In genomic region chr2:186639939-186640338, GRCh38 we compare ENCODE assay signal across 11 cellular contexts. TPM values are rescaled to one million over a fixed set of nuclear protein-coding genes. Genes with fewer than 3 reads are reported as not detected.
DNase-seq lines count a peak whose midpoint lies in the region; ATAC-seq and TF ChIP-seq lines count a peak whose summit lies in the region.
"Had no signal": no experiment of that assay in that cellular context is flagged by ENCODE, and none has a peak within 500 bp of the region (broad histone marks: within the 10 kb centered on the region; RNA-seq: fewer than 3 reads in every experiment).

No MANE protein-coding gene starts in this region.

- peak overlapping the region; percentile 15; the same call in 1 of the 2 replicates for H3K4me2 ChIP-seq in MM.1S (ENCODE audit: low read depth, low read length)
- no peak overlapping the region for H3K4me2 ChIP-seq in mesendoderm (ENCODE audit: low read length)

- H3K23ac ChIP-seq in mesendoderm (ENCODE audit: low read length) = no peak overlapping the region

- H2AK5ac ChIP-seq in mesendoderm (ENCODE audit: low read length) = no peak overlapping the region

- H2BK5ac ChIP-seq in mesendoderm (ENCODE audit: low read length) = no peak overlapping the region

- no peak overlapping the region for H4K8ac ChIP-seq in mesendoderm (ENCODE audit: low read depth, low read length)

- H3K4me3 ChIP-seq in MM.1S (ENCODE audit: low read length) (no peak overlapping the region), mesendoderm (ENCODE audit: low read length) (no peak overlapping the region)
- H3K4me3 ChIP-seq: ascending aorta, vagina had no signal

- DNase-seq in MM.1S = no peak
- DNase-seq in mesendoderm = no peak
- no peak for DNase-seq in NCI-H1436 (lab: John Stamatoyannopoulos, UW)
- DNase-seq in AG08395 (ENCODE audit: low spot score) = no peak
- no peak for DNase-seq in NCI-H1930 (lab: John Stamatoyannopoulos, UW)

- H3K27ac ChIP-seq in MM.1S (ENCODE audit: low read length) (peak overlapping the region; percentile 13; the same call in 1 of the 2 replicates), mesendoderm (ENCODE audit: low read depth, low read length) (no peak overlapping the region)
- H3K27ac ChIP-seq: ascending aorta, neutrophil, vagina had no signal

- H3K9me2 ChIP-seq in MM.1S (replicated peaks; ENCODE audit: insufficient read depth, low read length) = no peaks in the 10 kb centered on the region

- no peak overlapping the region for H2AFZ ChIP-seq in MM.1S (ENCODE audit: low read length)

- H3K79me1 ChIP-seq in mesendoderm (ENCODE audit: low read length) = no peaks in the 10 kb centered on the region

- no peaks in the 10 kb centered on the region for H3K36me3 ChIP-seq in MM.1S (replicated peaks; ENCODE audit: insufficient read depth, low read length)
- H3K36me3 ChIP-seq in mesendoderm (ENCODE audit: control insufficient read depth, insufficient read depth, low read length) = peaks cover 4% of the 10 kb centered on the region

- peaks cover 18% of the 10 kb centered on the region for H3F3A ChIP-seq in MM.1S (ENCODE audit: insufficient read depth, low read length)

- no peak overlapping the region for H3K4ac ChIP-seq in mesendoderm (ENCODE audit: low read depth, low read length)

- ATAC-seq in GM18502 (IDR thresholded peaks at IDR 0.05; ENCODE audit: poor library complexity, unreplicated experiment) (peak; percentile 79), GM19372 (IDR thresholded peaks at IDR 0.05; ENCODE audit: low read depth, unreplicated experiment) (peak; percentile 53), HG02852 (IDR thresholded peaks at IDR 0.05; ENCODE audit: unreplicated experiment) (peak; percentile 73)

- no peak overlapping the region for H3K56ac ChIP-seq in mesendoderm (ENCODE audit: low read length)

- H2BK15ac ChIP-seq in mesendoderm (replicated peaks; ENCODE audit: low read depth) = no peak overlapping the region

- H3K27me3 ChIP-seq in MM.1S (replicated peaks; ENCODE audit: insufficient read depth, low read length) (no peaks in the 10 kb centered on the region), mesendoderm (ENCODE audit: insufficient read depth, low read length, poor library complexity) (no peaks in the 10 kb centered on the region)
- H3K27me3 ChIP-seq: ascending aorta, neutrophil, vagina had no signal

- no peaks in the 10 kb centered on the region for H4K20me1 ChIP-seq in MM.1S (ENCODE audit: insufficient read depth, low read length)

- H3K9me3 ChIP-seq in MM.1S (replicated peaks; ENCODE audit: insufficient read depth, low read length) = no peaks in the 10 kb centered on the region
- H3K9me3 ChIP-seq: ascending aorta, neutrophil, vagina had no signal

- no peak for TF ChIP-seq CTCF in MM.1S (IDR thresholded peaks at IDR 0.05; ENCODE audit: low read length)

- H3K79me2 ChIP-seq in MM.1S (ENCODE audit: low read length) (no peaks in the 10 kb centered on the region), mesendoderm (ENCODE audit: control insufficient read depth, insufficient read depth, low read length) (no peaks in the 10 kb centered on the region)

- H4K5ac ChIP-seq in mesendoderm (ENCODE audit: low read length) = no peak overlapping the region

- H3K9ac ChIP-seq in MM.1S (ENCODE audit: low read length) (no peak overlapping the region), mesendoderm (ENCODE audit: low read length) (no peak overlapping the region)

- H3K4me1 ChIP-seq in MM.1S (ENCODE audit: low read length) (peaks cover 27% of the 10 kb centered on the region), mesendoderm (ENCODE audit: control insufficient read depth, low read depth, low read length) (no peaks in the 10 kb centered on the region)
- H3K4me1 ChIP-seq: ascending aorta, vagina had no signal

- H3K18ac ChIP-seq in mesendoderm (ENCODE audit: low read length) = no peak overlapping the region

- no peak overlapping the region for H2BK120ac ChIP-seq in mesendoderm (ENCODE audit: low read depth, low read length)

RNA-seq across cellular contexts. Expression of gene ITGAV, which starts 50.1 kb away (rescaled TPM):
- polyA plus RNA-seq in mesendoderm (2013, experiment 1 of 2) = 25.0 TPM
- 25.4 TPM for polyA plus RNA-seq in mesendoderm (2013, experiment 2 of 2)

RNA-seq across cellular contexts. Expression of gene FAM171B, which starts 53.9 kb away (rescaled TPM):
- polyA plus RNA-seq in mesendoderm (2013, experiment 1 of 2) = 4.7 TPM
- polyA plus RNA-seq in mesendoderm (2013, experiment 2 of 2) = 4.9 TPM
